In the genomic region with DNA sequence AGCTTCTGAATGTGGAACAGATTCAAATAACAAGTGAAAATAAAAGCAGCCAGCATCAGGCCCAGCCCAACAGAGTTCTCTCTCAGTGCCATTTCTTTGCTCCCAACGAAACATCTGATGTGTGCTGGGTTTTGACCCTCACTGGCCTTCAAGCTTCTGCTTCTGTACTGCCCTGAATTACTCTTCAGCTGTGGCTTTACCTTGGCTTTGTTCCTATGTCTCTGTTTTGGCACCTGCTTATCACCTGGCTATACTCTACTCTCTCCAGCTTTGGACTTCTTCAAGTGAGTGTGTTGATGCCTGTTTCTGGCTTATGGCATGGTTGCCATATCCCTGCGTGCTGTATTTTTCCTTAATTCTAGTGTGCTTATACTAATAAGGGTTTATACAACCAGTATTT, we compare ENCODE assay signal across 21 cellular contexts.
"Had no signal": no experiment of that assay in that cellular context is flagged by ENCODE, and none has a peak within 500 bp of the region (broad histone marks: within the 10 kb centered on the region; RNA-seq: fewer than 3 reads in every experiment).

No MANE protein-coding gene starts in this region.

- H3K36me3 ChIP-seq: neutrophil, pancreas, stomach, thyroid gland, vagina had no signal

- H3K4me1 ChIP-seq: stomach, thyroid gland, vagina had no signal

- H3K4me2 ChIP-seq: smooth muscle cell had no signal

- H3K4me3 ChIP-seq: coronary artery, lung, mucosa of descending colon, pancreas, smooth muscle cell, stomach, thyroid gland, vagina had no signal

- ATAC-seq: mucosa of descending colon; natural killer cell treated with Interleukin-12 subunit alpha and Interleukin-12 subunit beta and Interleukin-15 and Interleukin-18, amount 100 ng/mL, for 72 hours; sciatic nerve; stimulated activated effector memory CD8-positive, alpha-beta T cell treated with anti-CD3 and anti-CD28 coated beads, Interleukin-12 subunit alpha, Interleukin-12 subunit beta, amount 100 ng/mL, for 72 hours had no signal

- H3K27me3 ChIP-seq: neutrophil, pancreas, stomach, thyroid gland, vagina had no signal

- H3K9me3 ChIP-seq: mucosa of descending colon, neutrophil, pancreas, stomach, thyroid gland, vagina had no signal

- H3K27ac ChIP-seq: coronary artery, neutrophil, pancreas, stomach, thyroid gland, vagina had no signal

- DNase-seq: head of caudate nucleus; kidney; mucosa of descending colon; naive B cell; pancreas; retina; stimulated activated CD4-positive, alpha-beta T cell treated with anti-CD3 and anti-CD28 coated beads, Interleukin-12 subunit alpha, Interleukin-12 subunit beta, amount 100 ng/mL, for 4 hours; stimulated activated CD4-positive, alpha-beta T cell treated with anti-CD3 and anti-CD28 coated beads, Interleukin-1b, Interleukin-23, amount 100 ng/mL, for 48 hours; stimulated activated CD4-positive, alpha-beta T cell treated with anti-CD3 and anti-CD28 coated beads, Interleukin-4, amount 100 ng/mL, for 1 hour; stimulated activated naive CD4-positive, alpha-beta T cell treated with Interleukin-2 at 50 U/mL for 16 hours; stomach; thyroid gland; trophoblast cell had no signal
